ENCODE assay signal across 27 cellular contexts in genomic region chr4:75820676-75821075, GRCh38.
"Had no signal": no experiment of that assay in that cellular context is flagged by ENCODE, and none has a peak within 500 bp of the region (broad histone marks: within the 10 kb centered on the region; RNA-seq: fewer than 3 reads in every experiment).

No MANE protein-coding gene starts in this region.

- H3K4me1 Mint-ChIP-seq: immature natural killer cell; nephron progenitor cell; stimulated activated memory B cell treated with anti-CD40 and anti-IgM and Interleukin-4, amounts not matched to agents 10 μg/mL and 1 μg/mL and 100 μg/mL, for 72 hours had no signal

- H3K27me3 ChIP-seq: dorsolateral prefrontal cortex, ovary, suprapubic skin, transverse colon, upper lobe of right lung, uterus had no signal

- FAIRE-seq: colon, frontal cortex had no signal

- H3K27me3 Mint-ChIP-seq: naive thymus-derived CD8-positive, alpha-beta T cell; progenitor cell of endocrine pancreas; stimulated activated memory B cell treated with anti-CD40 and anti-IgM and Interleukin-4, amounts not matched to agents 10 μg/mL and 1 μg/mL and 100 μg/mL, for 72 hours; stimulated activated naive CD8-positive, alpha-beta T cell treated with anti-CD3 and anti-CD28 coated beads, Interleukin-15, Interleukin-2, amounts not matched to agents 100 ng/mL and 50 ng/mL, for 24 hours had no signal

- DNase-seq: dorsolateral prefrontal cortex; effector CD4-positive, alpha-beta T cell; hypothalamus; immature natural killer cell; islet precursor cell; kidney glomerular epithelial cell; left colon; left ventricle myocardium superior; lower lobe of right lung; naive thymus-derived CD8-positive, alpha-beta T cell; nephron progenitor cell; occipital lobe; ovary; stimulated activated CD4-positive, alpha-beta T cell treated with anti-CD3 and anti-CD28 coated beads, Interleukin-12 subunit alpha, Interleukin-12 subunit beta, amount 100 ng/mL, for 4 hours; stimulated activated CD4-positive, alpha-beta T cell treated with anti-CD3 and anti-CD28 coated beads, Interleukin-2, amount 100 ng/mL, for 24 hours; stimulated activated CD4-positive, alpha-beta T cell treated with anti-CD3 and anti-CD28 coated beads, Interleukin-4, amount 100 ng/mL, for 24 hours; transverse colon; upper lobe of right lung; uterus had no signal

- ATAC-seq: left colon; left ventricle myocardium superior; lower lobe of right lung; naive thymus-derived CD8-positive, alpha-beta T cell; sciatic nerve; stimulated activated memory B cell treated with anti-CD40 and anti-IgM and Interleukin-4, amounts not matched to agents 10 μg/mL and 1 μg/mL and 100 μg/mL, for 72 hours; upper lobe of right lung had no signal

- H3K4me2 ChIP-seq: smooth muscle cell had no signal

- H3K9me3 Mint-ChIP-seq: immature natural killer cell; naive thymus-derived CD8-positive, alpha-beta T cell; nephron progenitor cell; stimulated activated memory B cell treated with anti-CD40 and anti-IgM and Interleukin-4, amounts not matched to agents 10 μg/mL and 1 μg/mL and 100 μg/mL, for 72 hours; stimulated activated naive CD8-positive, alpha-beta T cell treated with anti-CD3 and anti-CD28 coated beads, Interleukin-15, Interleukin-2, amounts not matched to agents 100 ng/mL and 50 ng/mL, for 24 hours had no signal

- H3K4me1 ChIP-seq: lower lobe of right lung, suprapubic skin, transverse colon, upper lobe of right lung, uterus had no signal

- H3K27ac Mint-ChIP-seq: immature natural killer cell; naive thymus-derived CD8-positive, alpha-beta T cell; nephron progenitor cell; progenitor cell of endocrine pancreas; stimulated activated memory B cell treated with anti-CD40 and anti-IgM and Interleukin-4, amounts not matched to agents 10 μg/mL and 1 μg/mL and 100 μg/mL, for 72 hours; stimulated activated naive CD8-positive, alpha-beta T cell treated with anti-CD3 and anti-CD28 coated beads, Interleukin-15, Interleukin-2, amounts not matched to agents 100 ng/mL and 50 ng/mL, for 24 hours had no signal

- H3K4me3 ChIP-seq: dorsolateral prefrontal cortex, lower lobe of right lung, ovary, smooth muscle cell, suprapubic skin, transverse colon, upper lobe of right lung, uterus had no signal

- H3K4me3 Mint-ChIP-seq: immature natural killer cell; naive thymus-derived CD8-positive, alpha-beta T cell; nephron progenitor cell; stimulated activated memory B cell treated with anti-CD40 and anti-IgM and Interleukin-4, amounts not matched to agents 10 μg/mL and 1 μg/mL and 100 μg/mL, for 72 hours; stimulated activated naive CD8-positive, alpha-beta T cell treated with anti-CD3 and anti-CD28 coated beads, Interleukin-15, Interleukin-2, amounts not matched to agents 100 ng/mL and 50 ng/mL, for 24 hours had no signal

- H3K27ac ChIP-seq: dorsolateral prefrontal cortex, lower lobe of right lung, ovary, suprapubic skin, transverse colon, upper lobe of right lung, uterus had no signal

- H3K36me3 ChIP-seq: ovary, suprapubic skin, transverse colon, uterus had no signal

- H3K9me3 ChIP-seq: lower lobe of right lung, ovary, suprapubic skin, transverse colon, upper lobe of right lung, uterus had no signal
